8 cellular contexts compared by ENCODE assay signal in genomic region chr1:22598736-22599135, GRCh38. TPM values are rescaled to one million over a fixed set of nuclear protein-coding genes. Genes with fewer than 3 reads are reported as not detected.
"Had no signal": no experiment of that assay in that cellular context is flagged by ENCODE, and none has a peak within 500 bp of the region (broad histone marks: within the 10 kb centered on the region; RNA-seq: fewer than 3 reads in every experiment).

No MANE protein-coding gene starts in this region.

- ATAC-seq: GM23338 had no signal

- DNase-seq: H9, HCEC 1CT had no signal

- H3K4me3 ChIP-seq: GM23338 had no signal

- FAIRE-seq: H1, H54, HTR-8/SVneo had no signal

- H3K4me2 ChIP-seq: GM23338 had no signal

- H2AFZ ChIP-seq: GM23338 had no signal

RNA-seq across cellular contexts. Expression of gene EPHA8, which starts 35.4 kb away (rescaled TPM):
- total RNA-seq: HT-29 had no signal
- polyA plus RNA-seq: IgD-negative memory B cell had no signal

RNA-seq across cellular contexts. Expression of gene C1QA, which starts 37.7 kb away (rescaled TPM):
- total RNA-seq: GM23338, H1, H9, HT-29 had no signal
- polyA plus RNA-seq: GM23338, H1, IgD-negative memory B cell had no signal

RNA-seq across cellular contexts. Expression of gene C1QC, which starts 44.7 kb away (rescaled TPM):
- total RNA-seq: GM23338, H1, H9, HT-29 had no signal
- polyA plus RNA-seq: GM23338, H1, IgD-negative memory B cell had no signal

RNA-seq across cellular contexts. Expression of gene C1QB, which starts 54.3 kb away (rescaled TPM):
- total RNA-seq: GM23338, H1, H9, HT-29 had no signal
- polyA plus RNA-seq: GM23338, H1, IgD-negative memory B cell had no signal
